Comparison of ENCODE assay signal across 19 cellular contexts in genomic region chr3:172176385-172176784, GRCh38.
DNase-seq lines count a peak whose midpoint lies in the region; ATAC-seq, FAIRE-seq and TF ChIP-seq lines count a peak whose summit lies in the region.
"Had no signal": no experiment of that assay in that cellular context is flagged by ENCODE, and none has a peak within 500 bp of the region (broad histone marks: within the 10 kb centered on the region; RNA-seq: fewer than 3 reads in every experiment).

No MANE protein-coding gene starts in this region.

- H3K9me3 ChIP-seq in IMR-90 (ENCODE audit: control insufficient read depth, insufficient read depth, low read length) (no peaks in the 10 kb centered on the region), endothelial cell of umbilical vein (replicated peaks; ENCODE audit: control insufficient read depth, insufficient read depth, low read length) (no peaks in the 10 kb centered on the region), neutrophil (no peaks in the 10 kb centered on the region)
- H3K9me3 ChIP-seq: esophagus muscularis mucosa, tibial nerve had no signal

- dilution Hi-C loops in IMR-90 (cut with HindIII; ENCODE audit: low sequenced_read_pairs, unreplicated experiment), result no loop called here
- dilution Hi-C loops in endothelial cell of umbilical vein (cut with MboI; ENCODE audit: extremely low pct_ligation_motif_present, low sequenced_read_pairs), result no loop called here

- 100% methylated on average over 1 of the region's 1 CpG; no CpG with 5 or more reads in 1 of the 2 experiments for WGBS in IMR-90 (ENCODE audit: extremely low coverage in 2 of 2, insufficient read length in 1 of 2), 2 experiments

- H4K91ac ChIP-seq in IMR-90 (ENCODE audit: insufficient read depth, low read depth, low read length), result peak overlapping the region; percentile 24; the same call in 1 of the 2 replicates

- peaks cover 22% of the 10 kb centered on the region for H3K9me1 ChIP-seq in IMR-90 (ENCODE audit: insufficient read depth, low read length)
- no peaks in the 10 kb centered on the region for H3K9me1 ChIP-seq in endothelial cell of umbilical vein (replicated peaks; ENCODE audit: control insufficient read depth, extremely low read depth, insufficient read depth, low read length)

- BruUV-seq in IMR-90 (replicated peaks; lab: Mats Ljungman, UMichigan) (no TSS peak), endothelial cell of umbilical vein (replicated peaks; lab: Mats Ljungman, UMichigan) (no TSS peak)

- H4K20me1 ChIP-seq in IMR-90 (ENCODE audit: insufficient read depth, low read length) (peaks cover 87% of the 10 kb centered on the region), endothelial cell of umbilical vein (replicated peaks; ENCODE audit: control insufficient read depth, extremely low read depth, insufficient read depth, low read length) (peaks cover 5% of the 10 kb centered on the region)

- FAIRE-seq in endothelial cell of umbilical vein (lab: Jason Lieb, UNC), result no peak
- FAIRE-seq: bronchial epithelial cell had no signal

- no peak overlapping the region for H4K8ac ChIP-seq in IMR-90 (ENCODE audit: low read depth in 2 of 2, low read length in 2 of 2)

- no peak overlapping the region for H3K4me2 ChIP-seq in IMR-90 (ENCODE audit: low read depth, low read length)
- H3K4me2 ChIP-seq in endothelial cell of umbilical vein (ENCODE audit: insufficient read depth, low read length), result no peak overlapping the region

- no peak overlapping the region; the same call in 1 of the 2 replicates for H3K14ac ChIP-seq in IMR-90 (replicated peaks; ENCODE audit: low read depth, low read length)

- H3K4me3 ChIP-seq in ACC112 (ENCODE audit: low read depth, low read length) (no peak overlapping the region), IMR-90 (ENCODE audit: insufficient read depth, low read depth, low read length) (no peak overlapping the region), endothelial cell of umbilical vein (replicated peaks in 1 of 3; ENCODE audit: insufficient read depth in 1 of 3, low read depth in 1 of 3, low read length in 3 of 3) (no peak overlapping the region), neutrophil (ENCODE audit: low read depth in 1 of 2, low read length in 1 of 2) (no peak overlapping the region)
- H3K4me3 ChIP-seq: esophagus muscularis mucosa, tibial nerve had no signal

- H3K9ac ChIP-seq in IMR-90 (ENCODE audit: low read depth, low read length) (no peak overlapping the region), endothelial cell of umbilical vein (replicated peaks; ENCODE audit: extremely low read depth, insufficient read depth, low read length) (no peak overlapping the region)

- peaks cover 94% of the 10 kb centered on the region for H3K79me2 ChIP-seq in ACC112 (ENCODE audit: control insufficient read depth, insufficient read depth, low read length, unreplicated experiment)
- H3K79me2 ChIP-seq in endothelial cell of umbilical vein (ENCODE audit: control insufficient read depth, insufficient read depth, low read length), result peaks cover 94% of the 10 kb centered on the region

- TF ChIP-seq POLR2A in IMR-90 (IDR thresholded peaks at IDR 0.05; ENCODE audit: low read depth, low read length), result no peak
- no peak for TF ChIP-seq POLR2A in endothelial cell of umbilical vein (IDR thresholded peaks at IDR 0.05; ENCODE audit: low read depth, low read length)

- H3K36me3 ChIP-seq in ACC112 (ENCODE audit: insufficient read depth, low read length) (peaks cover 9% of the 10 kb centered on the region), IMR-90 (ENCODE audit: control insufficient read depth, insufficient read depth, low read length) (0 out of 2 replicates have a peak, but pooled peaks cover 1% of the 10 kb centered on the region), endothelial cell of umbilical vein (ENCODE audit: control insufficient read depth in 2 of 2, extremely low read depth in 1 of 2, insufficient read depth in 2 of 2, low read length in 2 of 2) (peaks cover 6 to 9% of the 10 kb centered on the region in 2 experiments), neutrophil (no peaks in the 10 kb centered on the region)
- H3K36me3 ChIP-seq: esophagus muscularis mucosa, tibial nerve had no signal

- H3K18ac ChIP-seq in IMR-90 (ENCODE audit: low read depth, low read length), result no peak overlapping the region

- no peak for DNase-seq in IMR-90
- no peak for DNase-seq in endothelial cell of umbilical vein (ENCODE audit: low read depth, low spot score)
- DNase-seq in NCI-H187 treated with DMSO at 0.1 percent for 48 hours (lab: John Stamatoyannopoulos, UW), result no peak
- no peak for DNase-seq in sciatic nerve (ENCODE audit: low spot score)
- DNase-seq: activated CD8-positive, alpha-beta memory T cell treated with anti-CD3 and anti-CD28 coated beads for 24 hours; activated naive CD8-positive, alpha-beta T cell treated with anti-CD3 and anti-CD28 coated beads, Interleukin-2, amount 10 ng/mL, durations not matched to agents 7 days and 5 days; activated T-cell treated with anti-CD3 and anti-CD28 coated beads, Interleukin-2, amount 50 U/mL, for 72 hours; Karpas-422; mammary epithelial cell; NCI-H1105; nephron progenitor cell had no signal

- no peaks in the 10 kb centered on the region for H3K27me3 ChIP-seq in ACC112 (ENCODE audit: insufficient read depth, low read length)
- H3K27me3 ChIP-seq in IMR-90 (ENCODE audit: control insufficient read depth, insufficient read depth, low read length), result no peaks in the 10 kb centered on the region
- no peaks in the 10 kb centered on the region for H3K27me3 ChIP-seq in endothelial cell of umbilical vein (ENCODE audit: control insufficient read depth in 2 of 2, insufficient read depth in 2 of 2, low read length in 2 of 2)
- no peaks in the 10 kb centered on the region for H3K27me3 ChIP-seq in neutrophil
- H3K27me3 ChIP-seq: esophagus muscularis mucosa, tibial nerve had no signal

- CTCF ChIA-PET in IMR-90 (lab: Yijun Ruan, JAX) (interaction anchor here (0.6 kb wide), 1 partner anchor 71 kb away, joined by 8 read pairs; no protein-coding TSS in a partner anchor), endothelial cell of umbilical vein (lab: Charles Lee) (no interaction called here)

- intact Hi-C loops in IMR-90 (cut with micrococcal nuclease) (no loop called here), endothelial cell of umbilical vein (cut with micrococcal nuclease) (no loop called here), sciatic nerve (cut with DNase I) (no loop called here)

- in situ Hi-C loops in IMR-90 (cut with MboI; ENCODE audit: low sequenced_read_pairs), result no loop called here

- no peak overlapping the region for H2BK15ac ChIP-seq in IMR-90 (ENCODE audit: low read depth, low read length)

- no peak overlapping the region for H2AK9ac ChIP-seq in IMR-90 (replicated peaks; ENCODE audit: low read depth, low read length, poor library complexity)

- H3K23ac ChIP-seq in IMR-90 (ENCODE audit: low read depth, low read length), result no peak overlapping the region

- no peak for TF ChIP-seq RAD21 in IMR-90 (IDR thresholded peaks at IDR 0.05; ENCODE audit: low read length)

- H2AK5ac ChIP-seq in IMR-90 (ENCODE audit: low read depth, low read length), result no peak overlapping the region

- TF ChIP-seq CTCF in IMR-90 (conservative IDR thresholded peaks at IDR 0.05; ENCODE audit: low read depth, low read length) (no peak), endothelial cell of umbilical vein (IDR thresholded peaks at IDR 0.05; ENCODE audit: extremely low read depth in 1 of 2, insufficient read depth in 1 of 2, low read depth in 1 of 2, low read length in 2 of 2) (no peak), neutrophil (IDR thresholded peaks at IDR 0.05) (no peak)

- no peak overlapping the region for H3K4ac ChIP-seq in IMR-90 (ENCODE audit: low read depth, low read length)

- H2BK5ac ChIP-seq in IMR-90 (ENCODE audit: low read depth, low read length, poor library complexity, severe bottlenecking), result no peak overlapping the region

- no peak for ATAC-seq in IMR-90 (ENCODE audit: low read depth)
- no peak for ATAC-seq in esophagus mucosa
- no peak for ATAC-seq in sciatic nerve
- no peak for ATAC-seq in HG03108 (IDR thresholded peaks at IDR 0.05; ENCODE audit: unreplicated experiment)
- ATAC-seq: activated T-cell treated with anti-CD3 and anti-CD28 coated beads, Interleukin-2, amount 50 U/mL, for 72 hours; stimulated activated effector memory CD8-positive, alpha-beta T cell treated with anti-CD3 and anti-CD28 coated beads, Interleukin-12 subunit alpha, Interleukin-12 subunit beta, amount 100 ng/mL, for 72 hours had no signal

- peak overlapping the region; percentile 32 for H3K27ac ChIP-seq in ACC112 (ENCODE audit: low read depth, low read length)
- no peak overlapping the region for H3K27ac ChIP-seq in IMR-90 (ENCODE audit: insufficient read depth, low read length)
- peak overlapping the region; percentile 19 for H3K27ac ChIP-seq in endothelial cell of umbilical vein (ENCODE audit: insufficient read depth, low read depth, low read length)
- peak overlapping the region; percentile 65 for H3K27ac ChIP-seq in neutrophil

- H3K79me1 ChIP-seq in IMR-90 (ENCODE audit: low read depth in 1 of 2, low read length in 2 of 2), result peaks cover 34 to 90% of the 10 kb centered on the region in 2 experiments

- no peak overlapping the region for H3K56ac ChIP-seq in IMR-90 (ENCODE audit: extremely low read depth, insufficient read depth, low read length)

- no peak overlapping the region for H2BK120ac ChIP-seq in IMR-90 (ENCODE audit: low read depth, low read length)

- H3K4me1 ChIP-seq in ACC112 (ENCODE audit: control insufficient read depth, insufficient read depth, low read length, unreplicated experiment) (peaks cover 87% of the 10 kb centered on the region), IMR-90 (ENCODE audit: control insufficient read depth, insufficient read depth, low read length) (peaks cover 25% of the 10 kb centered on the region), endothelial cell of umbilical vein (ENCODE audit: control insufficient read depth, extremely low read depth, insufficient read depth, low read length) (peaks cover 51% of the 10 kb centered on the region), neutrophil (ENCODE audit: control insufficient read depth in 1 of 2, insufficient read depth in 1 of 2, low read depth in 1 of 2, low read length in 1 of 2) (peaks cover 23 to 25% of the 10 kb centered on the region in 2 experiments)

- POLR2A ChIA-PET in IMR-90 (lab: Charles Lee; ENCODE audit: unreplicated experiment) (no interaction called here), endothelial cell of umbilical vein (lab: Charles Lee) (no interaction called here)

- no peak overlapping the region for H2BK20ac ChIP-seq in IMR-90 (ENCODE audit: low read depth, low read length)

- no peak overlapping the region for H4K5ac ChIP-seq in IMR-90 (ENCODE audit: low read depth, low read length)

- no peak overlapping the region for H2AFZ ChIP-seq in ACC112 (ENCODE audit: low read length, unreplicated experiment)
- H2AFZ ChIP-seq in IMR-90 (replicated peaks; ENCODE audit: low read length, poor library complexity), result no peak overlapping the region
- H2AFZ ChIP-seq in endothelial cell of umbilical vein (ENCODE audit: low read depth, low read length), result no peak overlapping the region

TF ChIP-seq in IMR-90, 13 proteins besides CTCF, POLR2A, EP300 and RAD21 (continues in another document):
- TF ChIP-seq FOS (IDR thresholded peaks at IDR 0.05; ENCODE audit: low read depth, low read length) (no peak), MAFK (IDR thresholded peaks at IDR 0.05; ENCODE audit: low read depth, low read length) (no peak)

TF ChIP-seq in endothelial cell of umbilical vein, 7 proteins besides CTCF, POLR2A, EP300 and RAD21 (continues in another document):
- TF ChIP-seq FOS (IDR thresholded peaks at IDR 0.05; ENCODE audit: borderline replicate concordance, insufficient read depth, low read length), result no peak
- TF ChIP-seq MYC (IDR thresholded peaks at IDR 0.05; ENCODE audit: low read depth, low read length), result no peak
